ENCODE assay signal across 8 cellular contexts in genomic region chr12:122464317-122465042, GRCh38. TPM values are rescaled to one million over a fixed set of nuclear protein-coding genes. Genes with fewer than 3 reads are reported as not detected.
DNase-seq lines count a peak whose midpoint lies in the region; ATAC-seq and TF ChIP-seq lines count a peak whose summit lies in the region.
"Not testable (repeated sequence)": the region's sequence is repeated elsewhere in the genome, so short reads cannot be mapped to it uniquely, and the experiment has no call there.

No MANE protein-coding gene starts in this region.

- not testable (repeated sequence) for H3K4me3 Mint-ChIP-seq in WTC11, mesothelial cell of epicardium

- not testable (repeated sequence) for TF ChIP-seq CTCF in AG04449 (IDR thresholded peaks at IDR 0.05; ENCODE audit: insufficient read depth, low read length, missing control alignments); WTC11 (IDR thresholded peaks at IDR 0.05); mesothelial cell of epicardium (IDR thresholded peaks at IDR 0.05; ENCODE audit: unreplicated experiment)

- peak; percentile 75 for DNase-seq in AG04449 (ENCODE audit: low read depth, low spot score)
- DNase-seq in H4 (ENCODE audit: low spot score): peak; percentile 95
- DNase-seq in NCI-H226: peak; percentile 94
- not testable (repeated sequence) for DNase-seq in WTC11 (ENCODE audit: low spot score); mesothelial cell of epicardium (ENCODE audit: low spot score in 2 of 2, unreplicated experiment in 2 of 2)
- peak; percentile 63 for DNase-seq in epidermal melanocyte (ENCODE audit: insufficient read length, low spot score)
- DNase-seq in left cardiac atrium: peak; percentile 41

- H3K27ac ChIP-seq in skin epidermis: peak overlapping the region in 20 of 21 experiments; percentile 33 to 87 (median 79)

- not testable (repeated sequence) for H3K9me3 Mint-ChIP-seq in WTC11, mesothelial cell of epicardium

- not testable (repeated sequence) for H3K4me1 Mint-ChIP-seq in WTC11, mesothelial cell of epicardium

- CTCF ChIA-PET in AG04449 (lab: Yijun Ruan, JAX): interaction anchor here (1.3 to 11.3 kb wide), 2 partner anchors 8 to 65 kb away, joined by 6 to 59 read pairs; no protein-coding TSS in a partner anchor
- CTCF ChIA-PET in WTC11 (lab: Charles Lee): not testable (repeated sequence)

- intact Hi-C loops in left cardiac atrium (cut with DNase I): not testable (repeated sequence)

- H3K36me3 Mint-ChIP-seq in WTC11, mesothelial cell of epicardium: not testable (repeated sequence)

- not testable (repeated sequence) for H3K27ac Mint-ChIP-seq in WTC11
- H3K27ac Mint-ChIP-seq in mesothelial cell of epicardium: peak overlapping the region; percentile 83

- H3K27me3 Mint-ChIP-seq in WTC11 (ENCODE audit: low read depth); mesothelial cell of epicardium (ENCODE audit: low read depth): not testable (repeated sequence)

- not testable (repeated sequence) for ATAC-seq in WTC11
- peak; percentile 47 to 96 for ATAC-seq in left cardiac atrium

- POLR2A ChIA-PET in AG04449 (lab: Yijun Ruan, JAX): not testable (repeated sequence)
- POLR2A ChIA-PET in WTC11 (lab: Charles Lee): interaction anchor here (0.6 kb wide), 1 partner anchor 198 kb away, joined by 4 read pairs; no protein-coding TSS in a partner anchor

- not testable (repeated sequence) for H3K4me3 ChIP-seq in AG04449 (ENCODE audit: low read depth, low read length); skin epidermis

TF ChIP-seq in WTC11, 78 proteins besides CTCF, POLR2A, EP300 and RAD21:
- TF ChIP-seq GABPB1 (CRISPR knock-in tag; IDR thresholded peaks at IDR 0.05): 0 out of 2 replicates have a peak, but pooled peaks have one; percentile 19

RNA-seq across cellular contexts. Expression of gene ZCCHC8, which starts 36.3 kb away (rescaled TPM):
- 9.0 and 16.0 TPM in 2 replicates for total RNA-seq in H4 (2014; rRNA removed; shearing (Covaris generic))
- 24.3 to 28.4 TPM (median 25.7 TPM) in 3 replicates for total RNA-seq in WTC11 (2021)
- 10 to 100 TPM; 10.9 to 11.5 TPM for total RNA-seq in left cardiac atrium
- 27.2 to 28.6 TPM (median 28.4 TPM) in 3 replicates for total RNA-seq in mesothelial cell of epicardium

RNA-seq across cellular contexts. Expression of gene CLIP1, which starts 42.0 kb away (rescaled TPM):
- 16.9 and 22.4 TPM in 2 replicates for total RNA-seq in H4 (2014; rRNA removed; shearing (Covaris generic))
- total RNA-seq in WTC11 (2021) (21.3 to 24.9 TPM (median 21.5 TPM) in 3 replicates), left cardiac atrium (100 to 1,000 TPM; 101 to 124 TPM), mesothelial cell of epicardium (58.9 to 65.2 TPM (median 61.9 TPM) in 3 replicates)
